ENCODE assay signal across 23 cellular contexts in genomic region chr17:50125420-50125997, GRCh38. TPM values are rescaled to one million over a fixed set of nuclear protein-coding genes. Genes with fewer than 3 reads are reported as not detected.
DNase-seq lines count a peak whose midpoint lies in the region; TF ChIP-seq lines count a peak whose summit lies in the region.
"Had no signal": no experiment of that assay in that cellular context is flagged by ENCODE, and none has a peak within 500 bp of the region (broad histone marks: within the 10 kb centered on the region; RNA-seq: fewer than 3 reads in every experiment).

No MANE protein-coding gene starts in this region.

- H3K9me3 Mint-ChIP-seq in brain = no peaks in the 10 kb centered on the region
- H3K9me3 Mint-ChIP-seq in nephron = no peaks in the 10 kb centered on the region
- H3K9me3 Mint-ChIP-seq: HFFc6 had no signal

- H3K4me3 Mint-ChIP-seq in brain (peak overlapping the region in 1 of 5 experiments; percentile 4), nephron (peak overlapping the region; percentile 1 to 17 (median 10))
- H3K4me3 Mint-ChIP-seq: B cell, HFFc6 had no signal

- TF ChIP-seq CTCF in brain (conservative IDR thresholded peaks at IDR 0.05) (no peak), nephron (IDR thresholded peaks at IDR 0.05; ENCODE audit: unreplicated experiment in 3 of 3) (no peak), lower leg skin (IDR thresholded peaks at IDR 0.05) (no peak)

- H3K27me3 Mint-ChIP-seq in brain = peaks cover 4% of the 10 kb centered on the region
- H3K27me3 Mint-ChIP-seq in nephron (ENCODE audit: low read depth) = peaks cover 5% of the 10 kb centered on the region

- TF ChIP-seq POLR2A in lower leg skin (IDR thresholded peaks at IDR 0.05) = no peak

- no peak overlapping the region for H3K4me3 ChIP-seq in lower leg skin (ENCODE audit: low read depth, poor library complexity, severe bottlenecking)
- H3K4me3 ChIP-seq: GM12878, PC-9, SK-N-MC had no signal

- H3K36me3 Mint-ChIP-seq in brain (peaks cover 28% of the 10 kb centered on the region), nephron (ENCODE audit: low read depth) (peaks cover 19% of the 10 kb centered on the region)

- 92 to 94% methylated on average over 4 of the region's 4 CpGs for WGBS in lower leg skin, 2 donors

- H3K4me1 Mint-ChIP-seq in brain (peaks cover 61% of the 10 kb centered on the region), nephron (peaks cover 22% of the 10 kb centered on the region)

- H3K27ac Mint-ChIP-seq in brain (peak overlapping the region in 3 of 5 experiments; percentile 2 to 75 (median 38)), nephron (peak overlapping the region in 2 of 3 experiments; percentile 25 to 47)
- H3K27ac Mint-ChIP-seq: B cell, HFFc6 had no signal

- intact Hi-C loops in lower leg skin (cut with DNase I; ENCODE audit: low total_unique reads) = no loop called here

- DNase-seq in Ammon's horn (ENCODE audit: low spot score) (peak; percentile 72), NCI-H2171 (lab: John Stamatoyannopoulos, UW) (peak; percentile 42), T1000 (lab: John Stamatoyannopoulos, UW) (no peak), dermis blood vessel endothelial cell (no peak), lower leg skin (ENCODE audit: low spot score in 2 of 2) (no peak)
- DNase-seq: DMS79, HFFc6, KBM-7, MM.1S, NCI-H1105, NCI-H146, NCI-H2081 treated with DMSO at 0.1 percent for 48 hours, NCI-H748 treated with DMSO at 0.1 percent for 48 hours, PC-9, RPMI8226, SHP77, SW 1271 had no signal

RNA-seq across cellular contexts. Expression of gene SAMD14, which starts 4.5 kb away (rescaled TPM):
- 24.4 TPM for polyA plus RNA-seq in brain (ENCODE audit: insufficient read depth, low read depth, low replicate concordance)
- total RNA-seq in dermis blood vessel endothelial cell = 5.1 and 5.8 TPM in 2 replicates
- under 1 TPM in 1 of 4 donors, not detected in 3; 0.39 TPM for total RNA-seq in lower leg skin
- total RNA-seq: NCI-H460 had no signal

RNA-seq across cellular contexts. Expression of gene PPP1R9B, which starts 25.0 kb away (rescaled TPM):
- polyA plus RNA-seq in brain (ENCODE audit: insufficient read depth, low read depth, low replicate concordance) = 53.1 TPM
- total RNA-seq in dermis blood vessel endothelial cell (35.2 and 45.8 TPM in 2 replicates), lower leg skin (10 to 100 TPM; 20.7 to 31.9 (median 29.5) TPM)

RNA-seq across cellular contexts. Expression of gene PDK2, which starts 30.4 kb away (rescaled TPM):
- 80.8 TPM for polyA plus RNA-seq in brain (ENCODE audit: insufficient read depth, low read depth, low replicate concordance)
- total RNA-seq in dermis blood vessel endothelial cell = 12.3 and 20.8 TPM in 2 replicates
- 10 to 100 TPM; 35.6 to 86.6 (median 57.0) TPM for total RNA-seq in lower leg skin

RNA-seq across cellular contexts. Expression of gene SGCA, which starts 40.3 kb away (rescaled TPM):
- polyA plus RNA-seq in brain (ENCODE audit: insufficient read depth, low read depth, low replicate concordance) = 1.6 TPM
- not detected in 2 replicates for total RNA-seq in dermis blood vessel endothelial cell
- 1 to 10 TPM; 1.0 to 9.9 (median 5.6) TPM for total RNA-seq in lower leg skin
- total RNA-seq: NCI-H460, PC-9 had no signal

Comparison
In these comparisons a context has a peak if more than half of its experiments do, and no peak if none do; other contexts are left out.
1. DNase-seq: peak in Ammon's horn (single experiment) and NCI-H2171 (single experiment); none in T1000 (single experiment), dermis blood vessel endothelial cell (single experiment) and lower leg skin (0 of 2).